Comparison of ENCODE assay signal across 10 cellular contexts in the genomic region with DNA sequence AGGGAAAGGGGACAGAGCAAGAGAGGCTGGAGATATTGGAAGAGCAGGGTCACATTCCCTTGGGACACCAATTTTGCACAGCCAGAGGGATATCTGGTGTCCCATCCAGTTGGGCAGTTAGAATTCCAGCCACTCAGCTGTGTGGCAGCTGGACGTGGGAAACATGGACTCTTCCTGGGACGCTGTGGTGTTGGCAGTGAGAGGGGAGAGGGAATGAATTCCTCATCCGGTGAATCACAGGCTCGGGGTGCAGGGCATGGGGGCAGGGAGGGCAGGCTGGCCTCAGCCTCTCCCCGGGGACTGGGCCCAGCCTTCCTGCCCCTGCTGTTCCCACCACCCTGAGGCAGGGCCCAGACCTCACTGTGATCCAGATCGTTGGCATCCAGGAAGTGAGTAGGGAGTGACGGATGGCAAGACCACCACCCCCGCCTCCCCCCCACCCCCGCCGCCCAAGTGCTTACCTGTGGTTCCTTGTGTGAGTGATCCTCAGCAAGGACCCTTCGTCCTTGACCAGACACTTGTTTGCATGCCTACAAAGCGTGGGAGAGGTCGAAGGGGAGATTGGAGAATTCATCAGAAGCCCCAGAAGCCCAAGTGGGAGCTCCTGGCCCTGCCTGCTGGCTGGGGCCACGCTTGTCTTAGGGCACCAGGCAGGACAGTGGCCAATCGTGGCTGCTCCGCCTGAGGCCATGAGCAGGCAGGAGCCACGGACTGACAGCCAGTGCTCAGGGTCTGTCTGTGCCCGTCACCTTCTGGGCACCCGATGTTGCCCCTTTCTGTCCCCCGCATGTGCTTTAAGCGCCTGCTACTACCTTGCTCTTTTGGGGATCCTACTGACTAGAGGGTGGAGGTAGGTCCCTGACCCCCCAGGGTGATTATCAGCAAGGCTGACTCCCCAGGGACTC. TPM values are rescaled to one million over a fixed set of nuclear protein-coding genes. Genes with fewer than 3 reads are reported as not detected.
A peak's percentile ranks its signal among the peaks of the same experiment; 100 is the strongest.
DNase-seq lines count a peak whose midpoint lies in the region; ATAC-seq and TF ChIP-seq lines count a peak whose summit lies in the region.
"Had no signal": no experiment of that assay in that cellular context is flagged by ENCODE, and none has a peak within 500 bp of the region (broad histone marks: within the 10 kb centered on the region; RNA-seq: fewer than 3 reads in every experiment).

No MANE protein-coding gene starts in this region.

- H3K36me3 ChIP-seq in left ventricle myocardium inferior, result no peaks in the 10 kb centered on the region
- H3K36me3 ChIP-seq in thyroid gland, result no peaks in the 10 kb centered on the region

- TF ChIP-seq POLR2A in thyroid gland (IDR thresholded peaks at IDR 0.05), result no peak

- no peak overlapping the region for H3K27ac ChIP-seq in left ventricle myocardium inferior (replicated peaks)
- no peak overlapping the region for H3K27ac ChIP-seq in thyroid gland

- 80 to 85% methylated on average over 14 to 20 of the region's 21 CpGs for whole genome bisulfite sequencing in thyroid gland, 2 donors

- no peak for ATAC-seq in Right ventricle myocardium superior (ENCODE audit: poor library complexity)

- H3K9me3 ChIP-seq in left ventricle myocardium inferior (replicated peaks) (no peaks in the 10 kb centered on the region), thyroid gland (no peaks in the 10 kb centered on the region)

- H3K27me3 ChIP-seq in left ventricle myocardium inferior (ENCODE audit: low read depth), result peaks cover 56% of the 10 kb centered on the region
- H3K27me3 ChIP-seq in thyroid gland, result no peaks in the 10 kb centered on the region

- intact Hi-C loops in left ventricle myocardium inferior (cut with micrococcal nuclease) (no loop called here), Right ventricle myocardium superior (cut with DNase I) (no loop called here), thyroid gland (cut with DNase I) (no loop called here)

- H3K4me3 ChIP-seq in left ventricle myocardium inferior, result no peak overlapping the region
- no peak overlapping the region for H3K4me3 ChIP-seq in thyroid gland (replicated peaks in 1 of 3)

- H3K4me1 ChIP-seq in left ventricle myocardium inferior (no peaks in the 10 kb centered on the region), thyroid gland (no peaks in the 10 kb centered on the region)

- H3K4me3 Mint-ChIP-seq in glutamatergic neuron (ENCODE audit: unreplicated experiment), result peak overlapping the region; percentile 49

- H3K9me3 Mint-ChIP-seq in glutamatergic neuron (ENCODE audit: unreplicated experiment), result peaks cover 2% of the 10 kb centered on the region

- no peaks in the 10 kb centered on the region for H3K4me1 Mint-ChIP-seq in glutamatergic neuron (ENCODE audit: low read depth, unreplicated experiment)

- DNase-seq in left ventricle myocardium inferior (peak; percentile 3), Right ventricle myocardium superior (no peak), RPMI7951 (ENCODE audit: low read depth) (peak; percentile 87), glutamatergic neuron (no peak), ureter (ENCODE audit: low spot score) (peak; percentile 20), thyroid gland (no peak), inferior parietal cortex (ENCODE audit: extremely low spot score) (no peak)
- DNase-seq in activated CD4-positive, alpha-beta T cell treated with anti-CD3 and anti-CD28 coated beads, Interleukin-2, amount 50 U/mL, for 1 hour, result no peak
- DNase-seq: activated CD4-positive, alpha-beta T cell treated with anti-CD3 and anti-CD28 coated beads, Interleukin-2, amount 50 U/mL, for 48 hours; NCI-H526 treated with DMSO at 0.1 percent for 48 hours had no signal

- H3K27me3 Mint-ChIP-seq in glutamatergic neuron (ENCODE audit: unreplicated experiment), result peaks cover 10% of the 10 kb centered on the region

- TF ChIP-seq CTCF in left ventricle myocardium inferior (IDR thresholded peaks at IDR 0.05; ENCODE audit: borderline replicate concordance), result no peak
- TF ChIP-seq CTCF in glutamatergic neuron (IDR thresholded peaks at IDR 0.05; ENCODE audit: partially characterized antibody, unreplicated experiment), result no peak
- no peak for TF ChIP-seq CTCF in thyroid gland (IDR thresholded peaks at IDR 0.05)

- no peaks in the 10 kb centered on the region for H3K36me3 Mint-ChIP-seq in glutamatergic neuron (ENCODE audit: unreplicated experiment)

- H3K27ac Mint-ChIP-seq in glutamatergic neuron (ENCODE audit: unreplicated experiment), result no peak overlapping the region

RNA-seq across cellular contexts. Expression of a gene that starts 8.7 kb away (rescaled TPM):
- total RNA-seq in left ventricle myocardium inferior (not detected), Right ventricle myocardium superior (not detected), glutamatergic neuron (ENCODE audit: unreplicated experiment) (not detected), ureter (0.21 TPM), thyroid gland (not detected)
- total RNA-seq in RPMI7951 (2014; rRNA removed; shearing (Covaris generic)), result not detected in 2 replicates

Comparison
In these comparisons a context has a peak if more than half of its experiments do, and no peak if none do; other contexts are left out.
1. DNase-seq: peak in left ventricle myocardium inferior (single experiment), RPMI7951 (single experiment) and ureter (single experiment); none in Right ventricle myocardium superior (single experiment), glutamatergic neuron (single experiment), thyroid gland (0 of 2), activated CD4-positive, alpha-beta T cell treated with anti-CD3 and anti-CD28 coated beads, Interleukin-2, amount 50 U/mL, for 1 hour (single experiment) and inferior parietal cortex (single experiment).